34 cellular contexts compared by ENCODE assay signal in the genomic region with DNA sequence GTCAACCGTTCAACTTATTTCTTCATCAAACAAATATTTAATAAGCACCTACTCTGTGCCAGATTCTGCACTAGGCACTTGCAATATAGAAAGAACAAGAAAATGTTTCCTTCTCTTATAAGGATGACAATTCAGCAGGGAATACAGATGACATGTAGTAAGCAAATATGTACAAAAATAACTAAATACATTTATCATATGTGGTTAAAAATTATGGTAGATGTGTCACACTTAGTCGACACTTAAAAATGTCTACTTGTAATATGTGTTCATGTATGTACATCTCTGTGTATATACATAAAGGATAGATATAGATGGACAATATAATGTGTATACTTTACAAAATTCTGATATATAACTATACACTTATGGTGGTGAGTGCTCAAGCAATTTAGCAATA.
"Had no signal": no experiment of that assay in that cellular context is flagged by ENCODE, and none has a peak within 500 bp of the region (broad histone marks: within the 10 kb centered on the region; RNA-seq: fewer than 3 reads in every experiment).

No MANE protein-coding gene starts in this region.

- H3K4me3 Mint-ChIP-seq: activated B cell treated with CpG ODN at 0.5 μM for 24 hours; activated CD8-positive, alpha-beta T cell treated with anti-CD3 and anti-CD28 coated beads for 36 hours; activated naive CD4-positive, alpha-beta T cell treated with anti-CD3 and anti-CD28 coated beads, Interleukin-2, amount 10 ng/mL, durations not matched to agents 7 days and 5 days; activated naive CD8-positive, alpha-beta T cell treated with anti-CD3 and anti-CD28 coated beads, Interleukin-2, amount 10 ng/mL, durations not matched to agents 7 days and 5 days; activated T-cell treated with anti-CD3 and anti-CD28 coated beads, Interleukin-2, amount 50 U/mL, for 4 hours; activated T-helper 1 cell treated with anti-CD3 and anti-CD28 coated beads, Interleukin-12 subunit alpha, Interleukin-12 subunit beta, Interleukin-2, Interleukin-4 antibody, amounts not matched to agents 30 ng/mL and 10 ng/mL and 1 ng/mL, durations not matched to agents 14 hours and 24 hours and 36 hours; brain; dendritic cell treated with granulocyte-macrophage colony-stimulating factor and Interleukin-4, amounts not matched to agents 40 ng/mL and 50 ng/mL, for 4 days; endodermal cell; T-helper 17 cell; T-helper 2 cell treated with Interferon-gamma antibody and Interleukin-4, amounts not matched to agents 5 μg/mL and 100 μg/mL, for 36 hours had no signal

- H3K9me3 Mint-ChIP-seq: activated B cell treated with CpG ODN at 0.5 μM for 24 hours; activated CD8-positive, alpha-beta T cell treated with anti-CD3 and anti-CD28 coated beads for 36 hours; activated naive CD4-positive, alpha-beta T cell treated with anti-CD3 and anti-CD28 coated beads, Interleukin-2, amount 10 ng/mL, durations not matched to agents 7 days and 5 days; activated naive CD8-positive, alpha-beta T cell treated with anti-CD3 and anti-CD28 coated beads, Interleukin-2, amount 10 ng/mL, durations not matched to agents 7 days and 5 days; activated T-cell treated with anti-CD3 and anti-CD28 coated beads, Interleukin-2, amount 50 U/mL, for 4 hours; activated T-helper 1 cell treated with anti-CD3 and anti-CD28 coated beads, Interleukin-12 subunit alpha, Interleukin-12 subunit beta, Interleukin-2, Interleukin-4 antibody, amounts not matched to agents 30 ng/mL and 10 ng/mL and 1 ng/mL, durations not matched to agents 14 hours and 24 hours and 36 hours; activated T-helper 2 cell treated with anti-CD3 and anti-CD28 coated beads, Interferon-gamma antibody, Interleukin-2, Interleukin-4, amounts not matched to agents 10 μg/mL and 5 μg/mL and 100 μg/mL, durations not matched to agents 14 hours and 24 hours and 36 hours; brain; dendritic cell treated with granulocyte-macrophage colony-stimulating factor and Interleukin-4, amounts not matched to agents 40 ng/mL and 50 ng/mL, for 4 days; endodermal cell; T-helper 2 cell treated with Interferon-gamma antibody and Interleukin-4, amounts not matched to agents 5 μg/mL and 100 μg/mL, for 36 hours had no signal

- H3K36me3 Mint-ChIP-seq: activated naive CD4-positive, alpha-beta T cell treated with anti-CD3 and anti-CD28 coated beads, Interleukin-2, amount 10 ng/mL, durations not matched to agents 7 days and 5 days; activated naive CD4-positive, alpha-beta T cell treated with anti-CD3 and anti-CD28 coated beads, Interleukin-2, amount 50 U/mL, for 72 hours; activated naive CD8-positive, alpha-beta T cell treated with anti-CD3 and anti-CD28 coated beads, Interleukin-2, amount 10 ng/mL, durations not matched to agents 7 days and 5 days; brain had no signal

- H3K27ac Mint-ChIP-seq: activated B cell treated with CpG ODN at 0.5 μM for 24 hours; activated CD8-positive, alpha-beta T cell treated with anti-CD3 and anti-CD28 coated beads for 36 hours; activated naive CD4-positive, alpha-beta T cell treated with anti-CD3 and anti-CD28 coated beads, Interleukin-2, amount 10 ng/mL, durations not matched to agents 7 days and 5 days; activated naive CD4-positive, alpha-beta T cell treated with anti-CD3 and anti-CD28 coated beads, Interleukin-2, amount 50 U/mL, for 72 hours; activated naive CD8-positive, alpha-beta T cell treated with anti-CD3 and anti-CD28 coated beads, Interleukin-2, amount 10 ng/mL, durations not matched to agents 7 days and 5 days; activated T-helper 1 cell treated with anti-CD3 and anti-CD28 coated beads, Interleukin-12 subunit alpha, Interleukin-12 subunit beta, Interleukin-2, Interleukin-4 antibody, amounts not matched to agents 30 ng/mL and 10 ng/mL and 1 ng/mL, durations not matched to agents 14 hours and 24 hours and 36 hours; activated T-helper 2 cell treated with anti-CD3 and anti-CD28 coated beads, Interferon-gamma antibody, Interleukin-2, Interleukin-4, amounts not matched to agents 10 μg/mL and 5 μg/mL and 100 μg/mL, durations not matched to agents 14 hours and 24 hours and 36 hours; brain; dendritic cell treated with granulocyte-macrophage colony-stimulating factor and Interleukin-4, amounts not matched to agents 40 ng/mL and 50 ng/mL, for 4 days; endodermal cell; T-helper 17 cell; T-helper 2 cell treated with Interferon-gamma antibody and Interleukin-4, amounts not matched to agents 5 μg/mL and 100 μg/mL, for 36 hours had no signal

- H3K4me3 ChIP-seq: ascending aorta, breast epithelium, cardiac muscle cell, coronary artery, dorsolateral prefrontal cortex, gastrocnemius medialis, heart left ventricle had no signal

- H3K27me3 Mint-ChIP-seq: activated B cell treated with CpG ODN at 0.5 μM for 24 hours; activated CD8-positive, alpha-beta T cell treated with anti-CD3 and anti-CD28 coated beads for 36 hours; activated naive CD4-positive, alpha-beta T cell treated with anti-CD3 and anti-CD28 coated beads, Interleukin-2, amount 10 ng/mL, durations not matched to agents 7 days and 5 days; activated naive CD8-positive, alpha-beta T cell treated with anti-CD3 and anti-CD28 coated beads, Interleukin-2, amount 10 ng/mL, durations not matched to agents 7 days and 5 days; brain; dendritic cell treated with granulocyte-macrophage colony-stimulating factor and Interleukin-4, amounts not matched to agents 40 ng/mL and 50 ng/mL, for 4 days; T-helper 17 cell had no signal

- H3K4me1 ChIP-seq: ascending aorta, breast epithelium, gastrocnemius medialis had no signal

- H3K9me3 ChIP-seq: ascending aorta, breast epithelium, gastrocnemius medialis, heart left ventricle had no signal

- H3K36me3 ChIP-seq: ascending aorta, breast epithelium, cardiac muscle cell, gastrocnemius medialis, heart left ventricle, WERI-Rb-1 had no signal

- H3K4me1 Mint-ChIP-seq: activated naive CD4-positive, alpha-beta T cell treated with anti-CD3 and anti-CD28 coated beads, Interleukin-2, amount 10 ng/mL, durations not matched to agents 7 days and 5 days; activated naive CD8-positive, alpha-beta T cell treated with anti-CD3 and anti-CD28 coated beads, Interleukin-2, amount 10 ng/mL, durations not matched to agents 7 days and 5 days; brain; T-helper 17 cell had no signal

- DNase-seq: activated B cell treated with CpG ODN at 0.5 μM for 24 hours; activated CD4-positive, alpha-beta T cell treated with anti-CD3 and anti-CD28 coated beads for 48 hours; activated CD4-positive, alpha-beta T cell treated with anti-CD3 and anti-CD28 coated beads, Interleukin-2, amount 50 U/mL, for 1 hour; activated CD4-positive, alpha-beta T cell treated with anti-CD3 and anti-CD28 coated beads, Interleukin-2, amount 50 U/mL, for 48 hours; activated CD8-positive, alpha-beta memory T cell treated with anti-CD3 and anti-CD28 coated beads for 24 hours; activated CD8-positive, alpha-beta T cell treated with anti-CD3 and anti-CD28 coated beads for 36 hours; activated effector memory CD4-positive, alpha-beta T cell treated with anti-CD3 and anti-CD28 coated beads, Interleukin-2, amount 50 U/mL, for 16 hours; activated naive CD4-positive, alpha-beta T cell; activated naive CD4-positive, alpha-beta T cell treated with anti-CD3 and anti-CD28 coated beads, Interleukin-2, amount 10 ng/mL, durations not matched to agents 7 days and 5 days; activated naive CD8-positive, alpha-beta T cell treated with anti-CD3 and anti-CD28 coated beads, Interleukin-2, amount 10 ng/mL, durations not matched to agents 7 days and 5 days; activated T-cell treated with anti-CD3 and anti-CD28 coated beads, Interleukin-2, amount 50 U/mL, for 4 hours; central memory CD4-positive, alpha-beta T cell; dorsolateral prefrontal cortex; effector memory CD4-positive, alpha-beta T cell; endodermal cell; gastrocnemius medialis; glutamatergic neuron; heart left ventricle; T-helper 1 cell; T-helper 17 cell; T1000; WERI-Rb-1 had no signal

- ATAC-seq: activated CD4-positive, CD25-positive, alpha-beta regulatory T cell treated with anti-CD3 and anti-CD28 coated beads, Interleukin-2, amount 50 U/mL, for 24 hours; activated CD8-positive, alpha-beta T cell treated with anti-CD3 and anti-CD28 coated beads for 36 hours; activated naive CD4-positive, alpha-beta T cell treated with anti-CD3 and anti-CD28 coated beads, Interleukin-2, amount 50 U/mL, for 72 hours; activated T-cell treated with anti-CD3 and anti-CD28 coated beads, Interleukin-2, amount 50 U/mL, for 4 hours; esophagus mucosa; gastrocnemius medialis; heart left ventricle; T-helper 17 cell had no signal

- H3K27ac ChIP-seq: ascending aorta, breast epithelium, cardiac muscle cell, coronary artery, gastrocnemius medialis, WERI-Rb-1 had no signal

- H3K27me3 ChIP-seq: ascending aorta, breast epithelium, cardiac muscle cell, dorsolateral prefrontal cortex, gastrocnemius medialis, heart left ventricle had no signal
